In genomic region chr5:140806834-140807775, GRCh38 we compare ENCODE assay signal across 8 cellular contexts. TPM values are rescaled to one million over a fixed set of nuclear protein-coding genes. Genes with fewer than 3 reads are reported as not detected.
A peak's percentile ranks its signal among the peaks of the same experiment; 100 is the strongest.
DNase-seq lines count a peak whose midpoint lies in the region; ATAC-seq and TF ChIP-seq lines count a peak whose summit lies in the region.

PCDHA4 (plus strand) TSS chr5:140807068.

- ATAC-seq in GM21528 (IDR thresholded peaks at IDR 0.05; ENCODE audit: low FRiP score, unreplicated experiment), result no peak

- H4K20me1 ChIP-seq in fibroblast of lung (ENCODE audit: control insufficient read depth, extremely low read depth, insufficient read depth, low read length) (no peaks in the 10 kb centered on the region), osteoblast (ENCODE audit: insufficient read depth, low read length) (no peaks in the 10 kb centered on the region)

- H3K9me3 ChIP-seq in fibroblast of lung (ENCODE audit: control insufficient read depth, insufficient read depth, low read depth, low read length) (no peaks in the 10 kb centered on the region), osteoblast (ENCODE audit: low read depth, low read length) (no peaks in the 10 kb centered on the region)

- H3K36me3 ChIP-seq in fibroblast of lung (ENCODE audit: control insufficient read depth, insufficient read depth, low read length) (no peaks in the 10 kb centered on the region), osteoblast (ENCODE audit: insufficient read depth, low read length) (no peaks in the 10 kb centered on the region)

- H3K27ac ChIP-seq in fibroblast of lung (ENCODE audit: insufficient read depth, low read length) (no peak within 1 kb of the TSS), osteoblast (ENCODE audit: low read depth, low read length) (no peak within 1 kb of the TSS)

- H3K4me3 ChIP-seq in fibroblast of lung (replicated peaks in 1 of 4; ENCODE audit: control extremely low read depth in 1 of 4, insufficient read depth in 1 of 4, low read depth in 3 of 4, low read length in 4 of 4) (peak within 1 kb of the TSS in 1 of 4 experiments; percentile 44), osteoblast (ENCODE audit: insufficient read depth, low read length) (peak within 1 kb of the TSS; percentile 50)

- no peaks in the 10 kb centered on the region for H3K27me3 ChIP-seq in fibroblast of lung (ENCODE audit: control insufficient read depth, insufficient read depth, low read length)
- H3K27me3 ChIP-seq in osteoblast (ENCODE audit: insufficient read depth, low read length), result no peaks in the 10 kb centered on the region

- H3K9ac ChIP-seq in fibroblast of lung (ENCODE audit: insufficient read depth, low read length), result no peak within 1 kb of the TSS

- peak; percentile 41; the same call in 1 of the 2 replicates for TF ChIP-seq CTCF in GM12874 (IDR thresholded peaks at IDR 0.05; ENCODE audit: insufficient read depth, low read depth, low read length)
- TF ChIP-seq CTCF in fibroblast of lung (conservative IDR thresholded peaks at IDR 0.05 in 1 of 2, IDR thresholded peaks at IDR 0.05 in 1 of 2; ENCODE audit: low read depth in 1 of 2, low read length in 2 of 2), result peak; percentile 2 to 30
- peak; percentile 40 for TF ChIP-seq CTCF in osteoblast (IDR thresholded peaks at IDR 0.05; ENCODE audit: extremely low read depth, low read depth, low read length)

- DNase-seq in NCI-H774 (lab: John Stamatoyannopoulos, UW) (peak; percentile 80), fibroblast of lung (ENCODE audit: low read depth in 2 of 2) (no peak), osteoblast (ENCODE audit: insufficient read length, low spot score, missing footprints) (no peak), putamen (ENCODE audit: low spot score) (no peak), GM19238 (ENCODE audit: insufficient read length, low spot score) (no peak)
- no peak for DNase-seq in activated effector memory CD4-positive, alpha-beta T cell treated with anti-CD3 and anti-CD28 coated beads, Interleukin-2, amount 50 U/mL, for 16 hours

- H3K79me2 ChIP-seq in fibroblast of lung (ENCODE audit: control insufficient read depth, insufficient read depth, low read length) (no peaks in the 10 kb centered on the region), osteoblast (ENCODE audit: insufficient read depth, low read length) (no peaks in the 10 kb centered on the region)

- H3K4me1 ChIP-seq in fibroblast of lung (ENCODE audit: control insufficient read depth, extremely low read depth, insufficient read depth, low read length), result no peaks in the 10 kb centered on the region
- no peaks in the 10 kb centered on the region for H3K4me1 ChIP-seq in osteoblast (ENCODE audit: insufficient read depth, low read length)

- H2AFZ ChIP-seq in fibroblast of lung (ENCODE audit: low read length) (peak within 1 kb of the TSS; percentile 20), osteoblast (ENCODE audit: low read length) (peak within 1 kb of the TSS; percentile 65)

- H3K4me2 ChIP-seq in fibroblast of lung (ENCODE audit: extremely low read depth, insufficient read depth, low read length) (peak within 1 kb of the TSS; percentile 44), osteoblast (ENCODE audit: insufficient read depth, low read length) (peak within 1 kb of the TSS; percentile 61)

RNA-seq across cellular contexts. Expression of gene PCDHA4, which starts in this region (rescaled TPM):
- total RNA-seq in fibroblast of lung, result 0.51 and 1.2 TPM in 2 replicates
- polyA plus RNA-seq in fibroblast of lung, result 0.05 and 0.42 TPM in 2 replicates
- 0.07 and 0.42 TPM in 2 replicates for polyA plus RNA-seq in fibroblast of lung (2012)
- 0.26 and 0.31 TPM in 2 replicates for polyA minus RNA-seq in fibroblast of lung (ENCODE audit: low replicate concordance)
- 0.72 and 0.88 TPM in 2 replicates for total RNA-seq in osteoblast
